15 cellular contexts compared by ENCODE assay signal in the genomic region with DNA sequence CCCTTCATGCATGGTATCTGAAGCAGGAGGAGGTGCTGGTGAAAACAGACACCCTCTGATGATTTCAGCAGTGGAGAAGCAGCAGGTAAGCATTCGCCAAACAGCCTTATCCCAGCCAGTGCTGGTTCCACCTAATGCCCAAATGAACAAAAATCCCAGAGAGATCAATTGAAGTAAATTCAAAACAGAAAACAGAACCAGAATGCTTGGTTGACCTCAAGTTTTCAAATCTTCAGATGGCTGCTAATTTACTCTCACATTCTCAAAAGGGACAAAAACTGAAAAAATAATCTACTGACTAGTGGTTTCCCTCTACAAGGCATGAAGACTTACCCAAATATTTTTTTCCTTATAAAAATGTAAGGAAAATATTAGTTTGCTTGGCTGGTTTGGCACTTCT.
DNase-seq lines count a peak whose midpoint lies in the region; ATAC-seq and TF ChIP-seq lines count a peak whose summit lies in the region.
"Had no signal": no experiment of that assay in that cellular context is flagged by ENCODE, and none has a peak within 500 bp of the region (broad histone marks: within the 10 kb centered on the region; RNA-seq: fewer than 3 reads in every experiment).

No MANE protein-coding gene starts in this region.

- TF ChIP-seq CTCF in GM13977 (IDR thresholded peaks at IDR 0.05; ENCODE audit: extremely low read depth, insufficient read depth, missing control alignments) (no peak), OCI-LY3 (IDR thresholded peaks at IDR 0.05; ENCODE audit: low read depth, low read length) (no peak), endodermal cell (conservative IDR thresholded peaks at IDR 0.05) (no peak)
- TF ChIP-seq CTCF in CD8-positive, alpha-beta T cell (IDR thresholded peaks at IDR 0.05) = no peak

- H3K9me3 ChIP-seq in OCI-LY3 (ENCODE audit: insufficient read depth, low read length) (no peaks in the 10 kb centered on the region), endodermal cell (ENCODE audit: control insufficient read depth, low read length) (no peaks in the 10 kb centered on the region)
- H3K9me3 ChIP-seq in CD8-positive, alpha-beta T cell (ENCODE audit: low read length) = no peaks in the 10 kb centered on the region

- H3K36me3 ChIP-seq in OCI-LY3 (replicated peaks; ENCODE audit: low read depth, low read length) (peaks cover 15% of the 10 kb centered on the region), endodermal cell (ENCODE audit: control insufficient read depth, insufficient read depth, low read length) (peaks cover 9% of the 10 kb centered on the region)
- peaks cover 7% of the 10 kb centered on the region for H3K36me3 ChIP-seq in CD8-positive, alpha-beta T cell (ENCODE audit: insufficient read depth, low read length)

- peaks cover 67% of the 10 kb centered on the region for H3K36me3 Mint-ChIP-seq in CD8-positive, alpha-beta T cell
- peaks cover 19% of the 10 kb centered on the region for H3K36me3 Mint-ChIP-seq in endodermal cell (ENCODE audit: low read depth)

- H3K4me2 ChIP-seq in OCI-LY3 (ENCODE audit: low read length) = peak overlapping the region; percentile 68

- in situ Hi-C loops in GM13977 (cut with MboI; ENCODE audit: low pct_unique_long_range_greater_than_20kb, low sequenced_read_pairs, unreplicated experiment) = no loop called here

- no peak overlapping the region for H2AFZ ChIP-seq in OCI-LY3 (ENCODE audit: low read depth, low read length)

- H3K4me3 Mint-ChIP-seq in CD8-positive, alpha-beta T cell = no peak overlapping the region
- no peak overlapping the region for H3K4me3 Mint-ChIP-seq in endodermal cell
- H3K4me3 Mint-ChIP-seq: nephron had no signal

- no peak overlapping the region for H3K4me3 ChIP-seq in OCI-LY3 (ENCODE audit: low read length)
- H3K4me3 ChIP-seq in CD8-positive, alpha-beta T cell (ENCODE audit: low read depth, low read length) = no peak overlapping the region
- no peak overlapping the region for H3K4me3 ChIP-seq in endodermal cell (ENCODE audit: low read length)

- intact Hi-C loops in CD8-positive, alpha-beta T cell (cut with DNase I, micrococcal nuclease) = no loop called here

- 100% methylated on average over 1 of the region's 1 CpG for WGBS in endodermal cell (ENCODE audit: insufficient coverage in 1 of 2, insufficient read length in 1 of 2), 2 experiments

- peaks cover 4% of the 10 kb centered on the region for H3K79me2 ChIP-seq in OCI-LY3 (ENCODE audit: low read length)

- no peaks in the 10 kb centered on the region for H3K27me3 ChIP-seq in OCI-LY3 (ENCODE audit: low read depth, low read length)
- H3K27me3 ChIP-seq in CD8-positive, alpha-beta T cell (ENCODE audit: insufficient read depth, low read length) = no peaks in the 10 kb centered on the region
- H3K27me3 ChIP-seq in endodermal cell (ENCODE audit: control insufficient read depth, insufficient read depth, low read length, poor library complexity, severe bottlenecking) = no peaks in the 10 kb centered on the region

- no peak for TF ChIP-seq POLR2A in GM18505 (IDR thresholded peaks at IDR 0.05; ENCODE audit: borderline replicate concordance, extremely low read depth, insufficient read depth, insufficient read length)

- POLR2A ChIA-PET in CD8-positive, alpha-beta T cell (lab: Charles Lee) = no interaction called here

- H3K27me3 Mint-ChIP-seq in CD8-positive, alpha-beta T cell (ENCODE audit: low read depth) = no peaks in the 10 kb centered on the region
- H3K27me3 Mint-ChIP-seq in endodermal cell (ENCODE audit: insufficient read depth) = no peaks in the 10 kb centered on the region

- ATAC-seq in GM19463 (IDR thresholded peaks at IDR 0.05; ENCODE audit: unreplicated experiment) (peak; percentile 9), HG02884 (IDR thresholded peaks at IDR 0.05; ENCODE audit: unreplicated experiment) (peak; percentile 10), GM18505 (IDR thresholded peaks at IDR 0.05; ENCODE audit: unreplicated experiment) (no peak)
- no peak for ATAC-seq in CD8-positive, alpha-beta T cell

- DNase-seq in GM13977 (ENCODE audit: low spot score) (peak; percentile 33), endodermal cell (no peak), MV-4-11 (lab: John Stamatoyannopoulos, UW) (no peak)
- DNase-seq in CD8-positive, alpha-beta T cell = no peak
- DNase-seq: activated CD8-positive, alpha-beta memory T cell treated with anti-CD3 and anti-CD28 coated beads, Interleukin-2, amount 50 U/mL, for 48 hours; amniotic stem cell; DMS 273 treated with DMSO at 0.1 percent for 48 hours; NCI-H1436 treated with DMSO at 0.1 percent for 48 hours; SIG-M5; stimulated activated CD4-positive, alpha-beta T cell treated with anti-CD3 and anti-CD28 coated beads, Interleukin-1b, Interleukin-23, amount 100 ng/mL, for 48 hours had no signal

- CTCF ChIA-PET in CD8-positive, alpha-beta T cell (lab: Charles Lee) = no interaction called here

- H3K27ac Mint-ChIP-seq in CD8-positive, alpha-beta T cell = no peak overlapping the region
- H3K27ac Mint-ChIP-seq in endodermal cell = no peak overlapping the region
- H3K27ac Mint-ChIP-seq: nephron had no signal

- H4K20me1 ChIP-seq in OCI-LY3 (ENCODE audit: insufficient read depth, low read length) = no peaks in the 10 kb centered on the region

- H3K9ac ChIP-seq in OCI-LY3 (ENCODE audit: low read length) = peak overlapping the region; percentile 88
- no peak overlapping the region for H3K9ac ChIP-seq in endodermal cell (ENCODE audit: extremely low read depth, low read length, poor library complexity, severe bottlenecking)

- no peaks in the 10 kb centered on the region for H3K9me3 Mint-ChIP-seq in CD8-positive, alpha-beta T cell
- H3K9me3 Mint-ChIP-seq in endodermal cell = no peaks in the 10 kb centered on the region
- H3K9me3 Mint-ChIP-seq: nephron had no signal

- peak overlapping the region; percentile 100 for H3K27ac ChIP-seq in OCI-LY3 (ENCODE audit: low read length)
- no peak overlapping the region for H3K27ac ChIP-seq in CD8-positive, alpha-beta T cell (ENCODE audit: low read depth, low read length)
- H3K27ac ChIP-seq in endodermal cell (ENCODE audit: low read depth, low read length) = no peak overlapping the region

- H3K4me1 Mint-ChIP-seq in CD8-positive, alpha-beta T cell (ENCODE audit: low read depth) = no peaks in the 10 kb centered on the region
- no peaks in the 10 kb centered on the region for H3K4me1 Mint-ChIP-seq in endodermal cell
- H3K4me1 Mint-ChIP-seq: nephron had no signal

- peaks cover 81% of the 10 kb centered on the region for H3K4me1 ChIP-seq in OCI-LY3 (ENCODE audit: low read length)
- no peaks in the 10 kb centered on the region for H3K4me1 ChIP-seq in CD8-positive, alpha-beta T cell (ENCODE audit: insufficient read depth, low read length)
- no peaks in the 10 kb centered on the region for H3K4me1 ChIP-seq in endodermal cell (ENCODE audit: control insufficient read depth, insufficient read depth, low read length)

Comparison
In these comparisons a context has a peak if more than half of its experiments do, and no peak if none do; other contexts are left out.
1. ATAC-seq: peak in GM19463 (single experiment) and HG02884 (single experiment); none in CD8-positive, alpha-beta T cell (single experiment) and GM18505 (single experiment).